10 cellular contexts compared by ENCODE assay signal in the genomic region with DNA sequence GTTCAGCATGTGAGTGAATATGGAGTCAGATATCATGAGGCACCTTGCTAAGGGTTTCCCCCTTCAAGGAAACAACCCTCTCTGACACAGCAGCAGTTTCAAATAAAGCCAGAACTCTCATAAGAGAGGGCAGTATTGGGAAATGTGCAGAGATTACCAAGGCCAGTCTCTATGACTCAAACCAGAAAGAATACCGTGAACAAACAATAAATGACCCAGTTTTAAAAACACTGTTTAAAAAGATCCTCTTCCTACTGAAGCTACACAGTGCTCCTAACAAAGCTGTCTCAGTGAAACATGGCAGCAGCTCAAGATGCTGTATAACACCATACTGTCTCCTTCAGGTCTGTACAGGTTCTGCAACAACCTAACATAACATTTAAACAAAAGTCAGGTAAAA.
DNase-seq lines count a peak whose midpoint lies in the region; ATAC-seq, FAIRE-seq and TF ChIP-seq lines count a peak whose summit lies in the region.
"Had no signal": no experiment of that assay in that cellular context is flagged by ENCODE, and none has a peak within 500 bp of the region (broad histone marks: within the 10 kb centered on the region; RNA-seq: fewer than 3 reads in every experiment).

No MANE protein-coding gene starts in this region.

- TF ChIP-seq CTCF in AG04449 (IDR thresholded peaks at IDR 0.05; ENCODE audit: insufficient read depth, low read length, missing control alignments) (no peak), GM12872 (IDR thresholded peaks at IDR 0.05; ENCODE audit: insufficient read depth, low read depth, low read length) (0 out of 3 replicates have a peak, but pooled peaks have one; percentile 11), HepG2 (CRISPR knock-in tag; IDR thresholded peaks at IDR 0.05) (no peak), prostate gland (IDR thresholded peaks at IDR 0.05) (no peak), WTC11 (IDR thresholded peaks at IDR 0.05) (no peak)

- CTCF ChIA-PET in AG04449 (lab: Yijun Ruan, JAX): interaction anchor here (0.5 to 13.7 kb wide), 10 partner anchors 13 to 318 kb away, joined by 3 to 326 read pairs (median 4); a partner anchor contains a TSS
- CTCF ChIA-PET in HepG2 (lab: Yijun Ruan, JAX; ENCODE audit: low intra/inter-chr PET ratio, low total read pairs): no interaction called here
- CTCF ChIA-PET in WTC11 (lab: Charles Lee): interaction anchor here (0.5 to 5.5 kb wide), 6 partner anchors 83 to 324 kb away, joined by 3 to 64 read pairs (median 4); no protein-coding TSS in a partner anchor

- intact Hi-C loops in HepG2 (cut with micrococcal nuclease; ENCODE audit: unreplicated experiment): no loop called here
- intact Hi-C loops in prostate gland (cut with DNase I): loop anchor here (5.0 kb wide), 1 partner anchor 263 kb away; a partner anchor contains a TSS

- H3K36me3 ChIP-seq in HepG2 (replicated peaks in 1 of 2; ENCODE audit: control insufficient read depth in 1 of 2, insufficient read depth in 2 of 2, low read length in 2 of 2): peaks cover 21 to 45% of the 10 kb centered on the region in 2 experiments
- no peaks in the 10 kb centered on the region for H3K36me3 ChIP-seq in prostate gland
- H3K36me3 ChIP-seq: uterus had no signal

- no peaks in the 10 kb centered on the region for H3K9me3 ChIP-seq in HepG2 (ENCODE audit: low read length)
- H3K9me3 ChIP-seq in prostate gland: no peaks in the 10 kb centered on the region
- H3K9me3 ChIP-seq: uterus had no signal

- H3K4me3 ChIP-seq in AG04449 (ENCODE audit: low read depth, low read length) (no peak overlapping the region), HepG2 (replicated peaks in 1 of 3; ENCODE audit: insufficient read depth in 1 of 3, low read depth in 2 of 3, low read length in 3 of 3) (no peak overlapping the region), prostate gland (no peak overlapping the region)
- H3K4me3 ChIP-seq: uterus had no signal

- H3K9me3 Mint-ChIP-seq in WTC11: no peaks in the 10 kb centered on the region

- no peak for FAIRE-seq in HepG2 (lab: Jason Lieb, UNC)

- TF ChIP-seq POLR2A in HepG2 (IDR thresholded peaks at IDR 0.05; ENCODE audit: insufficient read depth in 1 of 2, low read depth in 2 of 2, low read length in 2 of 2) (no peak), prostate gland (IDR thresholded peaks at IDR 0.05) (no peak)

- in situ Hi-C loops in HepG2 (cut with HindIII; ENCODE audit: extremely low pct_ligation_motif_present, low pct_unique_long_range_greater_than_20kb): loop anchor here (5.0 kb wide), 1 partner anchor 108 kb away; no protein-coding TSS in a partner anchor

- WGBS in HepG2 (ENCODE audit: low lambda C conversion rate): 89% methylated on average over 1 of the region's 1 CpG
- WGBS in prostate gland: 38% methylated on average over 1 of the region's 1 CpG

- H3K4me1 Mint-ChIP-seq in WTC11: no peaks in the 10 kb centered on the region

- no TSS peak for BruUV-seq in HepG2 (replicated peaks; lab: Mats Ljungman, UMichigan)

- no peak overlapping the region for H3K4me3 Mint-ChIP-seq in WTC11

- no peak overlapping the region for H3K9ac ChIP-seq in HepG2 (ENCODE audit: insufficient read depth, low read depth, low read length)

- no peaks in the 10 kb centered on the region for H3K27me3 Mint-ChIP-seq in WTC11 (ENCODE audit: low read depth)

- DNase-seq in AG04449 (ENCODE audit: low read depth, low spot score): peak; percentile 42
- peak; percentile 23 for DNase-seq in astrocyte of the hippocampus (ENCODE audit: low read depth, low spot score)
- DNase-seq in HepG2 (ENCODE audit: low spot score): peak; percentile 23
- no peak for DNase-seq in NCI-H1417 (lab: John Stamatoyannopoulos, UW)
- DNase-seq in prostate gland (ENCODE audit: low spot score): no peak
- DNase-seq in WTC11 (ENCODE audit: low spot score): no peak
- DNase-seq: DMS79, uterus had no signal

- POLR2A ChIA-PET in AG04449 (lab: Yijun Ruan, JAX): interaction anchor here (0.6 to 1.1 kb wide), 2 partner anchors 102 to 106 kb away, joined by 3 read pairs; no protein-coding TSS in a partner anchor
- POLR2A ChIA-PET in HepG2 (lab: Yijun Ruan, JAX): interaction anchor here (3.6 kb wide), 1 partner anchor 102 kb away, joined by 17 read pairs; a partner anchor contains a TSS
- POLR2A ChIA-PET in WTC11 (lab: Charles Lee): no interaction called here

- H3K27ac ChIP-seq in HepG2 (ENCODE audit: extremely low read length, insufficient read depth, low read length) (no peak overlapping the region), prostate gland (peak overlapping the region in 1 of 2 donors; percentile 23)

- H3K79me2 ChIP-seq in HepG2 (ENCODE audit: insufficient read depth, low read length): no peaks in the 10 kb centered on the region

- no peak overlapping the region for H2AFZ ChIP-seq in HepG2 (ENCODE audit: low read length)

- H3K4me2 ChIP-seq in HepG2 (ENCODE audit: low read depth, low read length): no peak overlapping the region

- TF ChIP-seq EP300 in HepG2 (IDR thresholded peaks at IDR 0.05; ENCODE audit: low read depth in 2 of 2, low read length in 2 of 2) (no peak), HepG2 (CRISPR knock-in tag; IDR thresholded peaks at IDR 0.05; ENCODE audit: borderline replicate concordance) (no peak)

- TF ChIP-seq RAD21 in HepG2 (CRISPR knock-in tag; IDR thresholded peaks at IDR 0.05): no peak

- peaks cover 41% of the 10 kb centered on the region for H3K36me3 Mint-ChIP-seq in WTC11

- peaks cover 18% of the 10 kb centered on the region for H3K4me1 ChIP-seq in HepG2 (ENCODE audit: insufficient read depth, low read length)
- H3K4me1 ChIP-seq in prostate gland (replicated peaks): peaks cover 6% of the 10 kb centered on the region

- H4K20me1 ChIP-seq in HepG2 (ENCODE audit: insufficient read depth, low read length): no peaks in the 10 kb centered on the region

- ATAC-seq in HepG2: no peak; the same call in 2 of the 3 replicates
- ATAC-seq in GM19324 (IDR thresholded peaks at IDR 0.05; ENCODE audit: low FRiP score, unreplicated experiment): no peak
- no peak for ATAC-seq in WTC11

- no peak overlapping the region for H3K27ac Mint-ChIP-seq in WTC11

- no peaks in the 10 kb centered on the region for H3K27me3 ChIP-seq in HepG2 (ENCODE audit: control insufficient read depth in 1 of 2, insufficient read depth in 2 of 2, low read length in 2 of 2)
- no peaks in the 10 kb centered on the region for H3K27me3 ChIP-seq in prostate gland (replicated peaks; ENCODE audit: insufficient read depth)
- H3K27me3 ChIP-seq: uterus had no signal

TF ChIP-seq in HepG2, 621 proteins besides CTCF, POLR2A, EP300 and RAD21:
- TF ChIP-seq SUZ12 (IDR thresholded peaks at IDR 0.05; ENCODE audit: low read depth, low read length) (no peak), ZNF234 (CRISPR knock-in tag; conservative IDR thresholded peaks at IDR 0.05) (no peak), TOPORS (CRISPR knock-in tag; IDR thresholded peaks at IDR 0.05) (no peak), CEBPB (IDR thresholded peaks at IDR 0.05; ENCODE audit: borderline replicate concordance, low read depth, low read length) (peak; percentile 56; the same call in 1 of the 2 replicates), FOSL2 (CRISPR knock-in tag; IDR thresholded peaks at IDR 0.05) (peak; percentile 27; the same call in 1 of the 2 replicates)

TF ChIP-seq in WTC11, 78 proteins besides CTCF, POLR2A, EP300 and RAD21:
- TF ChIP-seq ZNF232 (CRISPR knock-in tag; IDR thresholded peaks at IDR 0.05) (no peak), RELA (CRISPR knock-in tag; IDR thresholded peaks at IDR 0.05; ENCODE audit: borderline replicate concordance) (no peak), MXD4 (CRISPR knock-in tag; IDR thresholded peaks at IDR 0.05; ENCODE audit: borderline replicate concordance) (no peak)
- TF ChIP-seq, protein P1, sequence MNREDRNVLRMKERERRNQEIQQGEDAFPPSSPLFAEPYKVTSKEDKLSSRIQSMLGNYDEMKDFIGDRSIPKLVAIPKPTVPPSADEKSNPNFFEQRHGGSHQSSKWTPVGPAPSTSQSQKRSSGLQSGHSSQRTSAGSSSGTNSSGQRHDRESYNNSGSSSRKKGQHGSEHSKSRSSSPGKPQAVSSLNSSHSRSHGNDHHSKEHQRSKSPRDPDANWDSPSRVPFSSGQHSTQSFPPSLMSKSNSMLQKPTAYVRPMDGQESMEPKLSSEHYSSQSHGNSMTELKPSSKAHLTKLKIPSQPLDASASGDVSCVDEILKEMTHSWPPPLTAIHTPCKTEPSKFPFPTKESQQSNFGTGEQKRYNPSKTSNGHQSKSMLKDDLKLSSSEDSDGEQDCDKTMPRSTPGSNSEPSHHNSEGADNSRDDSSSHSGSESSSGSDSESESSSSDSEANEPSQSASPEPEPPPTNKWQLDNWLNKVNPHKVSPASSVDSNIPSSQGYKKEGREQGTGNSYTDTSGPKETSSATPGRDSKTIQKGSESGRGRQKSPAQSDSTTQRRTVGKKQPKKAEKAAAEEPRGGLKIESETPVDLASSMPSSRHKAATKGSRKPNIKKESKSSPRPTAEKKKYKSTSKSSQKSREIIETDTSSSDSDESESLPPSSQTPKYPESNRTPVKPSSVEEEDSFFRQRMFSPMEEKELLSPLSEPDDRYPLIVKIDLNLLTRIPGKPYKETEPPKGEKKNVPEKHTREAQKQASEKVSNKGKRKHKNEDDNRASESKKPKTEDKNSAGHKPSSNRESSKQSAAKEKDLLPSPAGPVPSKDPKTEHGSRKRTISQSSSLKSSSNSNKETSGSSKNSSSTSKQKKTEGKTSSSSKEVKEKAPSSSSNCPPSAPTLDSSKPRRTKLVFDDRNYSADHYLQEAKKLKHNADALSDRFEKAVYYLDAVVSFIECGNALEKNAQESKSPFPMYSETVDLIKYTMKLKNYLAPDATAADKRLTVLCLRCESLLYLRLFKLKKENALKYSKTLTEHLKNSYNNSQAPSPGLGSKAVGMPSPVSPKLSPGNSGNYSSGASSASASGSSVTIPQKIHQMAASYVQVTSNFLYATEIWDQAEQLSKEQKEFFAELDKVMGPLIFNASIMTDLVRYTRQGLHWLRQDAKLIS (CRISPR knock-in tag; IDR thresholded peaks at IDR 0.05; ENCODE audit: borderline replicate concordance): no peak
- TF ChIP-seq, protein P2, sequence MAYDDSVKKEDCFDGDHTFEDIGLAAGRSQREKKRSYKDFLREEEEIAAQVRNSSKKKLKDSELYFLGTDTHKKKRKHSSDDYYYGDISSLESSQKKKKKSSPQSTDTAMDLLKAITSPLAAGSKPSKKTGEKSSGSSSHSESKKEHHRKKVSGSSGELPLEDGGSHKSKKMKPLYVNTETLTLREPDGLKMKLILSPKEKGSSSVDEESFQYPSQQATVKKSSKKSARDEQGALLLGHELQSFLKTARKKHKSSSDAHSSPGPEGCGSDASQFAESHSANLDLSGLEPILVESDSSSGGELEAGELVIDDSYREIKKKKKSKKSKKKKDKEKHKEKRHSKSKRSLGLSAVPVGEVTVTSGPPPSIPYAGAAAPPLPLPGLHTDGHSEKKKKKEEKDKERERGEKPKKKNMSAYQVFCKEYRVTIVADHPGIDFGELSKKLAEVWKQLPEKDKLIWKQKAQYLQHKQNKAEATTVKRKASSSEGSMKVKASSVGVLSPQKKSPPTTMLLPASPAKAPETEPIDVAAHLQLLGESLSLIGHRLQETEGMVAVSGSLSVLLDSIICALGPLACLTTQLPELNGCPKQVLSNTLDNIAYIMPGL (CRISPR knock-in tag; IDR thresholded peaks at IDR 0.05): no peak
TF ChIP-seq in WTC11: peak in this region for 0.

Comparison
In these comparisons a context has a peak if more than half of its experiments do, and no peak if none do; other contexts are left out.
1. DNase-seq: peak in AG04449 (single experiment), astrocyte of the hippocampus (single experiment) and HepG2 (single experiment); none in NCI-H1417 (0 of 3), prostate gland (single experiment) and WTC11 (single experiment).